ENCODE assay signal across 10 cellular contexts in genomic region chr18:36309436-36310391, GRCh38. TPM values are rescaled to one million over a fixed set of nuclear protein-coding genes. Genes with fewer than 3 reads are reported as not detected.
DNase-seq lines count a peak whose midpoint lies in the region; TF ChIP-seq lines count a peak whose summit lies in the region.
"Had no signal": no experiment of that assay in that cellular context is flagged by ENCODE, and none has a peak within 500 bp of the region (broad histone marks: within the 10 kb centered on the region; RNA-seq: fewer than 3 reads in every experiment).

No MANE protein-coding gene starts in this region.

- DNase-seq in NCI-H2171 treated with DMSO at 0.1 percent for 48 hours (lab: John Stamatoyannopoulos, UW) = peak; percentile 39
- DNase-seq in NCI-H2171 (lab: John Stamatoyannopoulos, UW) = no peak
- peak; percentile 99 for DNase-seq in astrocyte of the cerebellum (ENCODE audit: low read depth)
- peak; percentile 97 for DNase-seq in iris pigment epithelial cell (ENCODE audit: low read depth)
- peak; percentile 73 for DNase-seq in ureter (ENCODE audit: low spot score)
- no peak for DNase-seq in NCI-H1930 (lab: John Stamatoyannopoulos, UW)
- DNase-seq in AML-193 (lab: John Stamatoyannopoulos, UW) = no peak
- no peak for DNase-seq in NCI-H2196 treated with DMSO at 0.1 percent for 48 hours (lab: John Stamatoyannopoulos, UW; ENCODE audit: unreplicated experiment)
- DNase-seq: activated naive CD8-positive, alpha-beta T cell treated with anti-CD3 and anti-CD28 coated beads for 36 hours had no signal

- H3K4me3 ChIP-seq in astrocyte of the cerebellum (ENCODE audit: low read depth, low read length) = no peak overlapping the region

- TF ChIP-seq CTCF in astrocyte of the cerebellum (IDR thresholded peaks at IDR 0.05; ENCODE audit: low read depth, low read length, missing control alignments) = no peak

- in situ Hi-C loops in astrocyte of the cerebellum (cut with HindIII; ENCODE audit: low sequenced_read_pairs) = no loop called here

RNA-seq across cellular contexts. Expression of gene FHOD3, which starts 12.2 kb away (rescaled TPM):
- 25.7 TPM for total RNA-seq in ureter
- total RNA-seq: activated naive CD8-positive, alpha-beta T cell treated with anti-CD3 and anti-CD28 coated beads for 36 hours; T-helper 2 cell treated with Interferon-gamma antibody and Interleukin-4, amounts not matched to agents 100 ng/mL and 5 ng/mL, for 36 hours had no signal

Comparison
In these comparisons a context has a peak if more than half of its experiments do, and no peak if none do; other contexts are left out.
1. DNase-seq: peak in NCI-H2171 treated with DMSO at 0.1 percent for 48 hours (single experiment), astrocyte of the cerebellum (single experiment), iris pigment epithelial cell (single experiment) and ureter (single experiment); none in NCI-H2171 (single experiment), NCI-H1930 (0 of 2), AML-193 (0 of 2) and NCI-H2196 treated with DMSO at 0.1 percent for 48 hours (single experiment).